8 cellular contexts compared by ENCODE assay signal in genomic region chrX:135740683-135741149, GRCh38. TPM values are rescaled to one million over a fixed set of nuclear protein-coding genes. Genes with fewer than 3 reads are reported as not detected.
DNase-seq lines count a peak whose midpoint lies in the region; ATAC-seq and TF ChIP-seq lines count a peak whose summit lies in the region.

No MANE protein-coding gene starts in this region.

- no peak overlapping the region for H3K27ac ChIP-seq in prostate gland

- TF ChIP-seq POLR2A in prostate gland (IDR thresholded peaks at IDR 0.05): no peak
- TF ChIP-seq POLR2A in erythroblast (IDR thresholded peaks at IDR 0.05; ENCODE audit: low read length): no peak

- no peak overlapping the region for H3K4me3 Mint-ChIP-seq in neural crest cell

- H3K4me3 ChIP-seq in prostate gland: no peak overlapping the region

- DNase-seq in AG09319 (ENCODE audit: extremely low read depth, low read depth): no peak
- DNase-seq in M059J (ENCODE audit: low read depth): peak; percentile 44
- DNase-seq in activated naive CD4-positive, alpha-beta T cell treated with anti-CD3 and anti-CD28 coated beads, Interleukin-2, amount 50 U/mL, for 72 hours (ENCODE audit: low spot score in 2 of 2): peak; percentile 51 to 52
- DNase-seq in neural crest cell (ENCODE audit: low read depth, low spot score): peak; percentile 3
- DNase-seq in prostate gland (ENCODE audit: low spot score): no peak
- DNase-seq in erythroblast (lab: John Stamatoyannopoulos, UW): no peak

- no peaks in the 10 kb centered on the region for H3K36me3 Mint-ChIP-seq in activated naive CD4-positive, alpha-beta T cell treated with anti-CD3 and anti-CD28 coated beads, Interleukin-2, amount 50 U/mL, for 72 hours
- H3K36me3 Mint-ChIP-seq in neural crest cell (ENCODE audit: low read depth): no peaks in the 10 kb centered on the region

- WGBS in prostate gland: 66% methylated on average over 15 of the region's 18 CpGs

- no peaks in the 10 kb centered on the region for H3K9me3 ChIP-seq in prostate gland

- TF ChIP-seq CTCF in AG09319 (IDR thresholded peaks at IDR 0.05; ENCODE audit: low read depth, low read length): peak; percentile 31
- peak; percentile 31 for TF ChIP-seq CTCF in neural crest cell (conservative IDR thresholded peaks at IDR 0.05)
- no peak for TF ChIP-seq CTCF in prostate gland (IDR thresholded peaks at IDR 0.05)

- H3K4me1 Mint-ChIP-seq in neural crest cell: no peaks in the 10 kb centered on the region

- no peaks in the 10 kb centered on the region for H3K27me3 Mint-ChIP-seq in neural crest cell (ENCODE audit: low read depth)

- ATAC-seq in GM19395 (IDR thresholded peaks at IDR 0.05; ENCODE audit: unreplicated experiment) (peak; percentile 68), HG03045 (IDR thresholded peaks at IDR 0.05; ENCODE audit: unreplicated experiment) (no peak)
- peak; percentile 69 to 81 for ATAC-seq in activated naive CD4-positive, alpha-beta T cell treated with anti-CD3 and anti-CD28 coated beads, Interleukin-2, amount 50 U/mL, for 72 hours

- no peaks in the 10 kb centered on the region for H3K27me3 ChIP-seq in prostate gland (replicated peaks; ENCODE audit: insufficient read depth)

- H3K36me3 ChIP-seq in prostate gland: no peaks in the 10 kb centered on the region

- intact Hi-C loops in prostate gland (cut with DNase I): no loop called here

- no peak overlapping the region for H3K27ac Mint-ChIP-seq in activated naive CD4-positive, alpha-beta T cell treated with anti-CD3 and anti-CD28 coated beads, Interleukin-2, amount 50 U/mL, for 72 hours
- H3K27ac Mint-ChIP-seq in neural crest cell (ENCODE audit: unreplicated experiment): no peak overlapping the region

- no peaks in the 10 kb centered on the region for H3K4me1 ChIP-seq in prostate gland (replicated peaks)

- no peaks in the 10 kb centered on the region for H3K9me3 Mint-ChIP-seq in activated naive CD4-positive, alpha-beta T cell treated with anti-CD3 and anti-CD28 coated beads, Interleukin-2, amount 50 U/mL, for 72 hours
- peaks cover 4% of the 10 kb centered on the region for H3K9me3 Mint-ChIP-seq in neural crest cell

RNA-seq across cellular contexts. Expression of gene CT45A3, which starts 27.3 kb away (rescaled TPM):
- total RNA-seq in M059J (2014; rRNA removed; shearing (Covaris generic)): 0.37 TPM in 1 of 2 replicates, not detected in the other
- not detected for total RNA-seq in activated naive CD4-positive, alpha-beta T cell treated with anti-CD3 and anti-CD28 coated beads, Interleukin-2, amount 50 U/mL, for 72 hours
- not detected in 2 replicates for total RNA-seq in neural crest cell
- 10 to 100 TPM in 1 of 2 donors, not detected in 1; 12.0 TPM for total RNA-seq in prostate gland

RNA-seq across cellular contexts. Expression of gene CT45A1, which starts 27.3 kb away (rescaled TPM):
- not detected in 2 replicates for total RNA-seq in M059J (2014; rRNA removed; shearing (Covaris generic))
- total RNA-seq in activated naive CD4-positive, alpha-beta T cell treated with anti-CD3 and anti-CD28 coated beads, Interleukin-2, amount 50 U/mL, for 72 hours: not detected
- not detected in 2 replicates for total RNA-seq in neural crest cell
- 1 to 10 TPM in 1 of 2 donors, not detected in 1; 1.0 TPM for total RNA-seq in prostate gland

RNA-seq across cellular contexts. Expression of gene CT45A5, which starts 44.6 kb away (rescaled TPM):
- not detected in 2 replicates for total RNA-seq in M059J (2014; rRNA removed; shearing (Covaris generic))
- total RNA-seq in activated naive CD4-positive, alpha-beta T cell treated with anti-CD3 and anti-CD28 coated beads, Interleukin-2, amount 50 U/mL, for 72 hours: under 1 TPM in 1 of 2 donors, not detected in 1; 0.29 TPM
- total RNA-seq in neural crest cell: not detected in 2 replicates
- total RNA-seq in prostate gland: 1 to 10 TPM in 1 of 2 donors, not detected in 1; 1.0 TPM

Comparison
In these comparisons a context has a peak if more than half of its experiments do, and no peak if none do; other contexts are left out.
1. DNase-seq: peak in M059J (single experiment), activated naive CD4-positive, alpha-beta T cell treated with anti-CD3 and anti-CD28 coated beads, Interleukin-2, amount 50 U/mL, for 72 hours (2 of 2) and neural crest cell (single experiment); none in AG09319 (single experiment), prostate gland (single experiment) and erythroblast (0 of 2).
2. CTCF ChIP-seq: peak in AG09319 (single experiment) and neural crest cell (single experiment); none in prostate gland (0 of 4).